In genomic region chr11:31977343-31977742, GRCh38 we compare ENCODE assay signal across 29 cellular contexts.
"Had no signal": no experiment of that assay in that cellular context is flagged by ENCODE, and none has a peak within 500 bp of the region (broad histone marks: within the 10 kb centered on the region; RNA-seq: fewer than 3 reads in every experiment).

No MANE protein-coding gene starts in this region.

- H3K4me3 Mint-ChIP-seq: naive thymus-derived CD8-positive, alpha-beta T cell; natural killer cell treated with Interleukin-12 subunit alpha and Interleukin-12 subunit beta and Interleukin-15 and Interleukin-18, amount 100 ng/mL, for 72 hours; nephron progenitor cell; neural crest cell; stimulated activated effector memory CD8-positive, alpha-beta T cell treated with anti-CD3 and anti-CD28 coated beads, Interleukin-12 subunit alpha, Interleukin-12 subunit beta, amount 100 ng/mL, for 72 hours; stimulated activated naive B cell treated with anti-CD40 and anti-IgM and Interleukin-4, amounts not matched to agents 10 μg/mL and 1 μg/mL and 100 μg/mL, for 72 hours; stimulated activated naive CD8-positive, alpha-beta T cell treated with anti-CD3 and anti-CD28 coated beads, Interleukin-15, Interleukin-2, amounts not matched to agents 100 ng/mL and 50 ng/mL, for 24 hours had no signal

- H3K4me1 ChIP-seq: parathyroid adenoma, psoas muscle, right lobe of liver, sigmoid colon, stomach, thyroid gland, tibial nerve, upper lobe of left lung, uterus had no signal

- H3K36me3 Mint-ChIP-seq: stimulated activated effector memory CD8-positive, alpha-beta T cell treated with anti-CD3 and anti-CD28 coated beads, Interleukin-12 subunit alpha, Interleukin-12 subunit beta, amount 100 ng/mL, for 72 hours; stimulated activated naive B cell treated with anti-CD40 and anti-IgM and Interleukin-4, amounts not matched to agents 10 μg/mL and 1 μg/mL and 100 μg/mL, for 72 hours had no signal

- H3K9me3 ChIP-seq: ovary, psoas muscle, right lobe of liver, sigmoid colon, stomach, thoracic aorta, thyroid gland, upper lobe of left lung, uterus had no signal

- H3K4me3 ChIP-seq: ovary, psoas muscle, right lobe of liver, sigmoid colon, stomach, thoracic aorta, thyroid gland, tibial nerve, upper lobe of left lung, uterus had no signal

- H3K27me3 ChIP-seq: ovary, right lobe of liver, sigmoid colon, thyroid gland, tibial nerve, upper lobe of left lung, uterus had no signal

- H2AFZ ChIP-seq: parathyroid adenoma had no signal

- H3K9ac ChIP-seq: parathyroid adenoma had no signal

- DNase-seq: naive thymus-derived CD8-positive, alpha-beta T cell; nephron progenitor cell; occipital lobe; ovary; posterior cingulate gyrus; psoas muscle; right cardiac atrium; right lobe of liver; sigmoid colon; small intestine; stimulated activated CD4-positive, alpha-beta T cell treated with anti-CD3 and anti-CD28 coated beads, Interleukin-15, amount 100 ng/mL, for 24 hours; stimulated activated CD4-positive, alpha-beta T cell treated with anti-CD3 and anti-CD28 coated beads, Interleukin-2, amount 100 ng/mL, for 24 hours; stimulated activated CD4-positive, alpha-beta T cell treated with anti-CD3 and anti-CD28 coated beads, Interleukin-2, amount 100 ng/mL, for 48 hours; stimulated activated CD4-positive, alpha-beta T cell treated with anti-CD3 and anti-CD28 coated beads, Interleukin-4, amount 100 ng/mL, for 24 hours; stimulated activated naive B cell treated with anti-CD40 and anti-IgM and Interleukin-4, amounts not matched to agents 10 μg/mL and 1 μg/mL and 100 μg/mL, for 72 hours; stimulated activated naive CD4-positive, alpha-beta T cell treated with Interleukin-2 at 50 U/mL for 16 hours; stomach; thyroid gland; trophoblast cell; upper lobe of left lung; uterus had no signal

- H3K36me3 ChIP-seq: ovary, right lobe of liver, sigmoid colon, stomach, thoracic aorta, thyroid gland, tibial nerve, upper lobe of left lung, uterus had no signal

- H3K4me1 Mint-ChIP-seq: naive thymus-derived CD8-positive, alpha-beta T cell; neural crest cell; stimulated activated effector memory CD8-positive, alpha-beta T cell treated with anti-CD3 and anti-CD28 coated beads, Interleukin-12 subunit alpha, Interleukin-12 subunit beta, amount 100 ng/mL, for 72 hours; stimulated activated naive B cell treated with anti-CD40 and anti-IgM and Interleukin-4, amounts not matched to agents 10 μg/mL and 1 μg/mL and 100 μg/mL, for 72 hours had no signal

- H3K9me3 Mint-ChIP-seq: neural crest cell had no signal

- H3K27ac Mint-ChIP-seq: natural killer cell treated with Interleukin-12 subunit alpha and Interleukin-12 subunit beta and Interleukin-15 and Interleukin-18, amount 100 ng/mL, for 72 hours; nephron progenitor cell; progenitor cell of endocrine pancreas; stimulated activated effector memory CD8-positive, alpha-beta T cell treated with anti-CD3 and anti-CD28 coated beads, Interleukin-12 subunit alpha, Interleukin-12 subunit beta, amount 100 ng/mL, for 72 hours; stimulated activated naive B cell treated with anti-CD40 and anti-IgM and Interleukin-4, amounts not matched to agents 10 μg/mL and 1 μg/mL and 100 μg/mL, for 72 hours; stimulated activated naive CD8-positive, alpha-beta T cell treated with anti-CD3 and anti-CD28 coated beads, Interleukin-15, Interleukin-2, amounts not matched to agents 100 ng/mL and 50 ng/mL, for 24 hours had no signal

- FAIRE-seq: small intestine had no signal

- H3K79me2 ChIP-seq: parathyroid adenoma had no signal

- H3K27ac ChIP-seq: ovary, parathyroid adenoma, psoas muscle, right lobe of liver, sigmoid colon, stomach, thoracic aorta, thyroid gland, tibial nerve, upper lobe of left lung, uterus had no signal

- ATAC-seq: naive thymus-derived CD8-positive, alpha-beta T cell; natural killer cell treated with Interleukin-12 subunit alpha and Interleukin-12 subunit beta and Interleukin-15 and Interleukin-18, amount 100 ng/mL, for 72 hours; psoas muscle; right cardiac atrium; right lobe of liver; stimulated activated effector memory CD8-positive, alpha-beta T cell treated with anti-CD3 and anti-CD28 coated beads, Interleukin-12 subunit alpha, Interleukin-12 subunit beta, amount 100 ng/mL, for 72 hours; stimulated activated naive B cell treated with anti-CD40 and anti-IgM and Interleukin-4, amounts not matched to agents 10 μg/mL and 1 μg/mL and 100 μg/mL, for 72 hours had no signal
